Comparison of ENCODE assay signal across 1 cellular context in the genomic region with DNA sequence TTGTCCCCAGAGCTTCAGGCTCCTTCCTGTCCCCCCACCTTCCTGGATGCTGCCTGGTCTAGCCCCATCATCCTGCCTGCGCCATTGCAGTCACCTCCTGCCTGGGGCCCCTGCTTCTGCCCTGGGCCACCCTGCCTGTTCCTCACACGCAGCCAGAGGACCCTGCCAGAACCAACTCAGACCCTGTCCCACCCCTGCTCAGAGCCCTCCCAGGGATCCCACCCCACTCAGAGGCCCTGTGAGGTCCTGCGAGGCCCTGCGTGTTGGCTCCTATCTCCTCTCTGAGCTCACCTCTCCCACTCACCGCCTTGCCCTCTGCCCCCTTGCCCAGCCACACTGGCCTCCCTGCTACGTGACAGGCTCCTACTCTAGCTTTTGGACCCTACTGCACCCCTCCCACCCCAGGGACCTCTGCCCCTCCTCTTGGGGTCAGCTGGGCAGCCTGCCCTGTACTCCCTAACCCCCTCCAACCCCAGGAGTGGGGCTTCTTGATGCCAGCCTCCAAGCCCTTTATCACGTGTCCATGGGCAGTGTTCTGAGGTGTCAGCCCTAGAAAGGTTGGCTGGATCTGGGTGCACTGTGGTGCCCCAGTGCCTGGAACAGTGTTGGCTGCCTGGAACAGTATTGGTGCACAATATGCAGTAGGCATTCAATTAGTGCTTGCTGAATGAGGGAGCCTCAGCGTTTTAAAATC.
TF ChIP-seq lines count a peak whose summit lies in the region.

No MANE protein-coding gene starts in this region.

TF ChIP-seq in HepG2, 621 proteins besides CTCF, POLR2A, EP300 and RAD21 (continued from another document):
- TF ChIP-seq ZNF484 (CRISPR knock-in tag; IDR thresholded peaks at IDR 0.05; ENCODE audit: borderline replicate concordance, low read depth), result no peak
